Comparison of ENCODE assay signal across 7 cellular contexts in the genomic region with DNA sequence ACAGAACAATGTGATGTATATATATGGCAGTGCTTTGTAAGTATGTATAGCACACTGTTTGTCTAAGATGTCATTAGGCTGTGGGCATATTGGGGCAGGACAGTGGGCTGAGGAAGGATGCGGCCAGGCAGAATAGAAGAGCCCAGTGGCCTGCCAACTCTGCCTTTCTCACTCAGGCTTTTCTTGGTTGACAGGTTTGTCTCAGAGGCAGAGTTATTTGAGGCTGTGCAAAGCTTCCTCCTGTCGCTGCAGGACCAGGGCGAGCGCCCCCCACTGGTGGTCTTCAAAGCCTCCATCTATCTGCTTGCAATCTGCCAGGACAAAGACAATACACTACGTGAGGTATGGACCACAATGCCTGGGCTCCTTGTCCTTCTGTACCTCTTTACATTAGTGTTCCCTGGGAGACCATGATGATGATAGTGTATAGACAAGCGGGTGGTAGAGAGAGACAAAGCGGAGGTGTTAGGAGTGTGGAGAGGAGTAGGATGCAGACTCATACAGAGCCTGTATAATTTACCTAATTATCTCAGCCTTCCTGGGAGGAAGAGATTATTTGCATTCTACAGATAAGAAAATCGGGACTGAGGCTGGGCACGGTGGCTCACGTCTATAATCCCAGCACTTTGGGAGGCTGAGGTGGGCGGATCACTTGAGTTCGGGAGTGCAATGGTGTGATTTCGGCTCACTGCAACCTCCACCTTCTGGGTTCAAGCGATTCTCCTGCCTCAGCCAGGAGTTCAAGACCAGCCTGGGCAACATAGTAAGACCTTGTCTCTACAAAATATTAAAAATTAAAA. TPM values are rescaled to one million over a fixed set of nuclear protein-coding genes. Genes with fewer than 3 reads are reported as not detected.
DNase-seq lines count a peak whose midpoint lies in the region; TF ChIP-seq lines count a peak whose summit lies in the region.

No MANE protein-coding gene starts in this region.

- TF ChIP-seq CTCF in GM12864 (IDR thresholded peaks at IDR 0.05; ENCODE audit: low read depth, low read length, missing control alignments) (peak; percentile 83), stomach (IDR thresholded peaks at IDR 0.05) (no peak)

- no peak for TF ChIP-seq EP300 in stomach (IDR thresholded peaks at IDR 0.05)

- no peak overlapping the region for H3K27ac ChIP-seq in stomach

- no peak for TF ChIP-seq POLR2A in stomach (IDR thresholded peaks at IDR 0.05)

- no peaks in the 10 kb centered on the region for H3K27me3 ChIP-seq in stomach

- no peaks in the 10 kb centered on the region for H3K36me3 ChIP-seq in stomach

- DNase-seq in GM12864 (ENCODE audit: low read depth) (no peak), NCI-H1105 treated with DMSO at 0.1 percent for 48 hours (lab: John Stamatoyannopoulos, UW) (peak; percentile 92), iris pigment epithelial cell (ENCODE audit: low read depth) (peak; percentile 32), stomach (no peak), AG20443 (ENCODE audit: low spot score) (no peak), HuH-7.5 (ENCODE audit: low spot score) (no peak)
- DNase-seq in activated T-cell treated with anti-CD3 and anti-CD28 coated beads, Interleukin-2, amount 50 U/mL, for 1 hour = peak; percentile 40

- H3K9me3 ChIP-seq in stomach = no peaks in the 10 kb centered on the region

- H3K4me1 ChIP-seq in stomach = no peaks in the 10 kb centered on the region

- WGBS in stomach, 5 donors = 48 to 61% (median 50%) methylated on average over 13 to 14 of the region's 14 CpGs

- H3K4me3 ChIP-seq in GM12864 (ENCODE audit: low read depth, low read length) (no peak overlapping the region), stomach (no peak overlapping the region)

- intact Hi-C loops in stomach (cut with DNase I; ENCODE audit: low total_unique reads) = no loop called here

RNA-seq across cellular contexts. Expression of gene CCDC134, which starts 37.3 kb away (rescaled TPM):
- total RNA-seq in stomach = 10 to 100 TPM in 2 of 5 donors, 1 to 10 TPM in 2, not detected in 1; 4.9 to 16.5 (median 12.1) TPM
- 1 to 10 TPM in 2 of 3 donors, not detected in 1; 1.6 to 2.5 TPM for polyA plus RNA-seq in stomach

Comparison
In these comparisons a context has a peak if more than half of its experiments do, and no peak if none do; other contexts are left out.
1. DNase-seq: peak in NCI-H1105 treated with DMSO at 0.1 percent for 48 hours (single experiment), activated T-cell treated with anti-CD3 and anti-CD28 coated beads, Interleukin-2, amount 50 U/mL, for 1 hour (single experiment) and iris pigment epithelial cell (single experiment); none in GM12864 (single experiment), stomach (single experiment), AG20443 (single experiment) and HuH-7.5 (single experiment).